In genomic region chr11:61771995-61772455, GRCh38 we compare ENCODE assay signal across 15 cellular contexts. TPM values are rescaled to one million over a fixed set of nuclear protein-coding genes. Genes with fewer than 3 reads are reported as not detected.
DNase-seq lines count a peak whose midpoint lies in the region; ATAC-seq, FAIRE-seq and TF ChIP-seq lines count a peak whose summit lies in the region.
"Had no signal": no experiment of that assay in that cellular context is flagged by ENCODE, and none has a peak within 500 bp of the region (broad histone marks: within the 10 kb centered on the region; RNA-seq: fewer than 3 reads in every experiment).

No MANE protein-coding gene starts in this region.

- H3K4me1 ChIP-seq in HepG2 (ENCODE audit: insufficient read depth, low read length): peaks cover 59% of the 10 kb centered on the region
- peaks cover 0 to 26% (median 6%) of the 10 kb centered on the region in 4 donors for H3K4me1 ChIP-seq in right lobe of liver
- no peaks in the 10 kb centered on the region for H3K4me1 ChIP-seq in mesendoderm (ENCODE audit: control insufficient read depth, low read depth, low read length)
- H3K4me1 ChIP-seq in uterus: peaks cover 0 to 4% of the 10 kb centered on the region in 2 donors

- in situ Hi-C loops in HepG2 (cut with HindIII; ENCODE audit: extremely low pct_ligation_motif_present, low pct_unique_long_range_greater_than_20kb): no loop called here

- no peaks in the 10 kb centered on the region for H3K9me3 ChIP-seq in HepG2 (ENCODE audit: low read length)
- no peaks in the 10 kb centered on the region for H3K9me3 ChIP-seq in right lobe of liver
- no peaks in the 10 kb centered on the region for H3K9me3 ChIP-seq in uterus
- H3K9me3 ChIP-seq: Peyer's patch, tibial artery had no signal

- no peaks in the 10 kb centered on the region; a peak in 1 of 5 replicates for H3K27me3 ChIP-seq in HepG2 (ENCODE audit: control insufficient read depth in 1 of 2, insufficient read depth in 2 of 2, low read length in 2 of 2)
- H3K27me3 ChIP-seq in right lobe of liver: no peaks in the 10 kb centered on the region
- H3K27me3 ChIP-seq in mesendoderm (ENCODE audit: insufficient read depth, low read length, poor library complexity): no peaks in the 10 kb centered on the region
- H3K27me3 ChIP-seq in uterus: no peaks in the 10 kb centered on the region
- H3K27me3 ChIP-seq: Peyer's patch had no signal

- H3K9ac ChIP-seq in HepG2 (ENCODE audit: insufficient read depth, low read depth, low read length) (no peak overlapping the region), mesendoderm (ENCODE audit: low read length) (peak overlapping the region; percentile 20)

- WGBS in HepG2 (ENCODE audit: low lambda C conversion rate): 100% methylated on average over 1 of the region's 7 CpGs
- WGBS in right lobe of liver (ENCODE audit: insufficient coverage, low coverage, low lambda C conversion rate, missing lambda C conversion rate): no CpG with 5 or more reads among the region's 7 CpGs
- no CpG with 5 or more reads among the region's 7 CpGs for WGBS in mesendoderm (ENCODE audit: extremely low coverage, insufficient coverage, low lambda C conversion rate)

- CTCF ChIA-PET in HepG2 (lab: Yijun Ruan, JAX; ENCODE audit: low intra/inter-chr PET ratio, low total read pairs): no interaction called here

- DNase-seq in HepG2 (ENCODE audit: low spot score): no peak
- DNase-seq in right lobe of liver: no peak
- peak; percentile 28 for DNase-seq in astrocyte of the hippocampus (ENCODE audit: low read depth, low spot score)
- DNase-seq in mesendoderm: peak; percentile 83
- no peak for DNase-seq in uterus
- DNase-seq in stimulated activated CD4-positive, alpha-beta T cell treated with anti-CD3 and anti-CD28 coated beads, Interleukin-4, amount 100 ng/mL, for 4 hours: no peak
- no peak for DNase-seq in caudate nucleus (lab: John Stamatoyannopoulos, UW)
- DNase-seq in posterior cingulate gyrus: no peak
- DNase-seq: activated T-cell treated with anti-CD3 and anti-CD28 coated beads, Interleukin-2, amount 50 U/mL, for 1 hour; glutamatergic neuron; left cardiac atrium; NCI-H187; NCI-H526 treated with DMSO at 0.1 percent for 48 hours; Peyer's patch; tibial artery had no signal

- H3K56ac ChIP-seq in mesendoderm (ENCODE audit: low read length): peak overlapping the region; percentile 65

- no TSS peak for BruUV-seq in HepG2 (replicated peaks; lab: Mats Ljungman, UMichigan)

- TF ChIP-seq CTCF in HepG2 (CRISPR knock-in tag; IDR thresholded peaks at IDR 0.05) (no peak), right lobe of liver (IDR thresholded peaks at IDR 0.05) (no peak), uterus (IDR thresholded peaks at IDR 0.05) (no peak)

- peak overlapping the region; percentile 15 for H3K23ac ChIP-seq in mesendoderm (ENCODE audit: low read length)

- no peaks in the 10 kb centered on the region for H4K20me1 ChIP-seq in HepG2 (ENCODE audit: insufficient read depth, low read length)

- H2BK15ac ChIP-seq in mesendoderm (replicated peaks; ENCODE audit: low read depth): no peak overlapping the region

- no peak for FAIRE-seq in HepG2 (lab: Jason Lieb, UNC)

- H2BK120ac ChIP-seq in mesendoderm (ENCODE audit: low read depth, low read length): no peak overlapping the region

- H3K4ac ChIP-seq in mesendoderm (ENCODE audit: low read depth, low read length): no peak overlapping the region

- intact Hi-C loops in HepG2 (cut with micrococcal nuclease; ENCODE audit: unreplicated experiment) (no loop called here), right lobe of liver (cut with DNase I) (no loop called here), uterus (cut with DNase I; ENCODE audit: low total_unique reads) (no loop called here), posterior cingulate gyrus (cut with DNase I) (no loop called here)

- H4K8ac ChIP-seq in mesendoderm (ENCODE audit: low read depth, low read length): no peak overlapping the region

- no peak for TF ChIP-seq RAD21 in HepG2 (CRISPR knock-in tag; IDR thresholded peaks at IDR 0.05)

- TF ChIP-seq POLR2A in HepG2 (IDR thresholded peaks at IDR 0.05; ENCODE audit: insufficient read depth in 1 of 2, low read depth in 2 of 2, low read length in 2 of 2) (no peak), right lobe of liver (IDR thresholded peaks at IDR 0.05) (no peak), uterus (IDR thresholded peaks at IDR 0.05) (no peak)

- H2BK5ac ChIP-seq in mesendoderm (ENCODE audit: low read length): no peak overlapping the region

- ATAC-seq in HepG2: no peak
- ATAC-seq in right lobe of liver: no peak

- no peak overlapping the region for H2AK5ac ChIP-seq in mesendoderm (ENCODE audit: low read length)

- no peak overlapping the region for H3K18ac ChIP-seq in mesendoderm (ENCODE audit: low read length)

- H2AFZ ChIP-seq in HepG2 (ENCODE audit: low read length): no peak overlapping the region

- no peaks in the 10 kb centered on the region for H3K79me1 ChIP-seq in mesendoderm (ENCODE audit: low read length)

- H3K27ac ChIP-seq in HepG2 (ENCODE audit: extremely low read length, insufficient read depth, low read length) (peak overlapping the region; percentile 4), right lobe of liver (no peak overlapping the region), mesendoderm (ENCODE audit: low read depth, low read length) (no peak overlapping the region), uterus (peak overlapping the region; percentile 50 to 80), caudate nucleus (ENCODE audit: low read depth, low read length) (no peak overlapping the region)
- H3K27ac ChIP-seq: Peyer's patch, tibial artery had no signal

- POLR2A ChIA-PET in HepG2 (lab: Yijun Ruan, JAX): interaction anchor here (1.4 to 1.6 kb wide), 2 partner anchors 20 to 23 kb away, joined by 4 to 13 read pairs; partner anchors contain the start of gene TMEM258

- H3K4me3 ChIP-seq in HepG2 (replicated peaks in 1 of 3; ENCODE audit: insufficient read depth in 1 of 3, low read depth in 2 of 3, low read length in 3 of 3) (no peak overlapping the region), right lobe of liver (no peak overlapping the region), mesendoderm (ENCODE audit: low read length) (no peak overlapping the region), uterus (no peak overlapping the region)
- H3K4me3 ChIP-seq: Peyer's patch, tibial artery had no signal

- H3K79me2 ChIP-seq in HepG2 (ENCODE audit: insufficient read depth, low read length) (no peaks in the 10 kb centered on the region), mesendoderm (ENCODE audit: control insufficient read depth, insufficient read depth, low read length) (no peaks in the 10 kb centered on the region)

- H3K36me3 ChIP-seq in HepG2 (replicated peaks in 1 of 2; ENCODE audit: control insufficient read depth in 1 of 2, insufficient read depth in 2 of 2, low read length in 2 of 2) (peaks cover 6 to 8% of the 10 kb centered on the region in 2 experiments; a peak in 4 of 5 replicates), right lobe of liver (no peaks in the 10 kb centered on the region), mesendoderm (ENCODE audit: control insufficient read depth, insufficient read depth, low read length) (no peaks in the 10 kb centered on the region), uterus (no peaks in the 10 kb centered on the region)
- H3K36me3 ChIP-seq: tibial artery had no signal

- H4K5ac ChIP-seq in mesendoderm (ENCODE audit: low read length): no peak overlapping the region

- TF ChIP-seq EP300 in HepG2 (IDR thresholded peaks at IDR 0.05; ENCODE audit: low read depth in 2 of 2, low read length in 2 of 2) (no peak), HepG2 (CRISPR knock-in tag; IDR thresholded peaks at IDR 0.05; ENCODE audit: borderline replicate concordance) (no peak)

- H3K4me2 ChIP-seq in HepG2 (ENCODE audit: low read depth, low read length): peak overlapping the region; percentile 7; the same call in 1 of the 2 replicates
- H3K4me2 ChIP-seq in mesendoderm (ENCODE audit: low read length): no peak overlapping the region

RNA-seq across cellular contexts. Expression of gene MYRF, which starts 19.6 kb away (rescaled TPM):
- 7.9 and 10.2 TPM in 2 replicates for total RNA-seq in HepG2 (2016; rRNA removed; fragmentation: Illumina TruSeq; extraction: Trizol)
- total RNA-seq in HepG2 (2016; cell fraction: cytosol; rRNA removed; fragmentation: Illumina TruSeq; extraction: Trizol; ENCODE audit: low read depth): 6.6 and 7.4 TPM in 2 replicates
- total RNA-seq in HepG2 (2016; cell fraction: insoluble cytoplasmic fraction; rRNA removed; fragmentation: Illumina TruSeq; extraction: Trizol): 6.8 and 10.3 TPM in 2 replicates
- total RNA-seq in HepG2 (2016; cell fraction: membrane; rRNA removed; fragmentation: Illumina TruSeq; extraction: Trizol): 8.2 and 8.5 TPM in 2 replicates
- 16.7 and 20.6 TPM in 2 replicates for total RNA-seq in HepG2 (2016; cell fraction: nucleus; rRNA removed; fragmentation: Illumina TruSeq; extraction: Trizol)
- polyA plus RNA-seq in HepG2 (2011; rRNA removed): 25.9 and 33.2 TPM in 2 replicates
- polyA plus RNA-seq in HepG2 (2011; cell fraction: cytosol; rRNA removed): 17.4 and 19.1 TPM in 2 replicates
- polyA plus RNA-seq in HepG2 (2011; cell fraction: nucleus; rRNA removed): 140 and 154 TPM in 2 replicates
- 27.5 and 41.4 TPM in 2 replicates for polyA plus RNA-seq in HepG2 (2012)
- 1.8 and 2.1 TPM in 2 replicates for polyA plus RNA-seq in HepG2 (2016; cell fraction: cytosol; fragmentation: Illumina TruSeq; extraction: Trizol; ENCODE audit: low read depth)
- 12.8 and 17.2 TPM in 2 replicates for polyA plus RNA-seq in HepG2 (2016; cell fraction: insoluble cytoplasmic fraction; fragmentation: Illumina TruSeq; extraction: Trizol; ENCODE audit: low read depth)
- 5.7 and 6.2 TPM in 2 replicates for polyA plus RNA-seq in HepG2 (2016; cell fraction: membrane; fragmentation: Illumina TruSeq; extraction: Trizol; ENCODE audit: low read depth)
- polyA plus RNA-seq in HepG2 (2016; cell fraction: nucleus; fragmentation: Illumina TruSeq; extraction: Trizol; ENCODE audit: insufficient read depth, low read depth): 69.8 and 76.1 TPM in 2 replicates
- polyA minus RNA-seq in HepG2 (2011; rRNA and poly(A)+ RNA removed; ENCODE audit: low replicate concordance): 2.9 and 52.2 TPM in 2 replicates
- polyA minus RNA-seq in HepG2 (2011; cell fraction: cytosol; rRNA and poly(A)+ RNA removed): 27.3 and 36.7 TPM in 2 replicates
- polyA minus RNA-seq in HepG2 (2011; cell fraction: nucleus; rRNA and poly(A)+ RNA removed): 39.0 and 39.4 TPM in 2 replicates
- 10 to 100 TPM in 5 of 6 experiments, 1 to 10 TPM in 1; 7.6 to 16.4 (median 11.6) TPM for total RNA-seq in right lobe of liver
- 3.0 TPM for polyA plus RNA-seq in mesendoderm (2013, experiment 1 of 2)
- 2.6 TPM for polyA plus RNA-seq in mesendoderm (2013, experiment 2 of 2)
- total RNA-seq in uterus: 100 to 1,000 TPM in 1 of 4 donors, 10 to 100 TPM in 2, 1 to 10 TPM in 1; 6.4 to 106 (median 12.7) TPM

RNA-seq across cellular contexts. Expression of gene TMEM258, which starts 20.4 kb away (rescaled TPM):
- total RNA-seq in HepG2 (2016; rRNA removed; fragmentation: Illumina TruSeq; extraction: Trizol) (164 and 175 TPM in 2 replicates), right lobe of liver (10 to 100 TPM; 31.6 to 74.5 (median 55.3) TPM), uterus (10 to 100 TPM; 14.6 to 96.9 (median 38.7) TPM)
- total RNA-seq in HepG2 (2016; cell fraction: cytosol; rRNA removed; fragmentation: Illumina TruSeq; extraction: Trizol; ENCODE audit: low read depth): 124 and 186 TPM in 2 replicates
- total RNA-seq in HepG2 (2016; cell fraction: insoluble cytoplasmic fraction; rRNA removed; fragmentation: Illumina TruSeq; extraction: Trizol): 157 and 180 TPM in 2 replicates
- total RNA-seq in HepG2 (2016; cell fraction: membrane; rRNA removed; fragmentation: Illumina TruSeq; extraction: Trizol): 166 and 206 TPM in 2 replicates
- total RNA-seq in HepG2 (2016; cell fraction: nucleus; rRNA removed; fragmentation: Illumina TruSeq; extraction: Trizol): 83.5 and 96.3 TPM in 2 replicates
- 363 and 424 TPM in 2 replicates for polyA plus RNA-seq in HepG2 (2011; rRNA removed)
- polyA plus RNA-seq in HepG2 (2011; cell fraction: cytosol; rRNA removed): 333 and 381 TPM in 2 replicates
- polyA plus RNA-seq in HepG2 (2011; cell fraction: nucleus; rRNA removed): 70.6 and 77.2 TPM in 2 replicates
- polyA plus RNA-seq in HepG2 (2012): 225 and 301 TPM in 2 replicates
- polyA plus RNA-seq in HepG2 (2016; cell fraction: cytosol; fragmentation: Illumina TruSeq; extraction: Trizol; ENCODE audit: low read depth): 181 and 226 TPM in 2 replicates
- polyA plus RNA-seq in HepG2 (2016; cell fraction: insoluble cytoplasmic fraction; fragmentation: Illumina TruSeq; extraction: Trizol; ENCODE audit: low read depth): 187 and 188 TPM in 2 replicates
- 185 and 215 TPM in 2 replicates for polyA plus RNA-seq in HepG2 (2016; cell fraction: membrane; fragmentation: Illumina TruSeq; extraction: Trizol; ENCODE audit: low read depth)
- polyA plus RNA-seq in HepG2 (2016; cell fraction: nucleus; fragmentation: Illumina TruSeq; extraction: Trizol; ENCODE audit: insufficient read depth, low read depth): 173 and 175 TPM in 2 replicates
- 153 and 413 TPM in 2 replicates for polyA minus RNA-seq in HepG2 (2011; rRNA and poly(A)+ RNA removed; ENCODE audit: low replicate concordance)
- polyA minus RNA-seq in HepG2 (2011; cell fraction: cytosol; rRNA and poly(A)+ RNA removed): 79.2 and 82.2 TPM in 2 replicates
- polyA minus RNA-seq in HepG2 (2011; cell fraction: nucleus; rRNA and poly(A)+ RNA removed): 54.3 and 55.7 TPM in 2 replicates
- polyA plus RNA-seq in mesendoderm (2013, experiment 1 of 2): 285 TPM
- 285 TPM for polyA plus RNA-seq in mesendoderm (2013, experiment 2 of 2)

RNA-seq across cellular contexts. Expression of gene FEN1, which starts 20.7 kb away (rescaled TPM):
- total RNA-seq in HepG2 (2016; rRNA removed; fragmentation: Illumina TruSeq; extraction: Trizol) (102 and 116 TPM in 2 replicates), right lobe of liver (10 to 100 TPM in 2 of 6 experiments, 1 to 10 TPM in 4; 4.0 to 13.3 (median 5.4) TPM), uterus (10 to 100 TPM in 1 of 4 donors, 1 to 10 TPM in 2, under 1 TPM in 1; 0.77 to 19.4 (median 6.8) TPM)
- 9.9 and 12.9 TPM in 2 replicates for total RNA-seq in HepG2 (2016; cell fraction: cytosol; rRNA removed; fragmentation: Illumina TruSeq; extraction: Trizol; ENCODE audit: low read depth)
- total RNA-seq in HepG2 (2016; cell fraction: insoluble cytoplasmic fraction; rRNA removed; fragmentation: Illumina TruSeq; extraction: Trizol): 103 and 117 TPM in 2 replicates
- 25.3 and 31.0 TPM in 2 replicates for total RNA-seq in HepG2 (2016; cell fraction: membrane; rRNA removed; fragmentation: Illumina TruSeq; extraction: Trizol)
- total RNA-seq in HepG2 (2016; cell fraction: nucleus; rRNA removed; fragmentation: Illumina TruSeq; extraction: Trizol): 47.5 and 54.1 TPM in 2 replicates
- 10.9 and 12.4 TPM in 2 replicates for polyA plus RNA-seq in HepG2 (2011; rRNA removed)
- 11.9 and 14.6 TPM in 2 replicates for polyA plus RNA-seq in HepG2 (2011; cell fraction: cytosol; rRNA removed)
- 4.0 and 5.3 TPM in 2 replicates for polyA plus RNA-seq in HepG2 (2011; cell fraction: nucleus; rRNA removed)
- polyA plus RNA-seq in HepG2 (2012): 11.2 and 20.0 TPM in 2 replicates
- 5.2 and 7.1 TPM in 2 replicates for polyA plus RNA-seq in HepG2 (2016; cell fraction: cytosol; fragmentation: Illumina TruSeq; extraction: Trizol; ENCODE audit: low read depth)
- 94.2 and 98.7 TPM in 2 replicates for polyA plus RNA-seq in HepG2 (2016; cell fraction: insoluble cytoplasmic fraction; fragmentation: Illumina TruSeq; extraction: Trizol; ENCODE audit: low read depth)
- polyA plus RNA-seq in HepG2 (2016; cell fraction: membrane; fragmentation: Illumina TruSeq; extraction: Trizol; ENCODE audit: low read depth): 12.2 and 15.7 TPM in 2 replicates
- 60.2 and 63.1 TPM in 2 replicates for polyA plus RNA-seq in HepG2 (2016; cell fraction: nucleus; fragmentation: Illumina TruSeq; extraction: Trizol; ENCODE audit: insufficient read depth, low read depth)
- 25.3 and 218 TPM in 2 replicates for polyA minus RNA-seq in HepG2 (2011; rRNA and poly(A)+ RNA removed; ENCODE audit: low replicate concordance)
- 7.6 and 10.2 TPM in 2 replicates for polyA minus RNA-seq in HepG2 (2011; cell fraction: cytosol; rRNA and poly(A)+ RNA removed)
- polyA minus RNA-seq in HepG2 (2011; cell fraction: nucleus; rRNA and poly(A)+ RNA removed): 10.8 and 11.8 TPM in 2 replicates
- polyA plus RNA-seq in mesendoderm (2013, experiment 1 of 2): 74.6 TPM
- polyA plus RNA-seq in mesendoderm (2013, experiment 2 of 2): 75.1 TPM

RNA-seq across cellular contexts. Expression of gene FADS1, which starts 44.8 kb away (rescaled TPM):
- 65.8 and 108 TPM in 2 replicates for total RNA-seq in HepG2 (2016; rRNA removed; fragmentation: Illumina TruSeq; extraction: Trizol)
- total RNA-seq in HepG2 (2016; cell fraction: cytosol; rRNA removed; fragmentation: Illumina TruSeq; extraction: Trizol; ENCODE audit: low read depth): 28.4 and 32.7 TPM in 2 replicates
- 63.3 and 108 TPM in 2 replicates for total RNA-seq in HepG2 (2016; cell fraction: insoluble cytoplasmic fraction; rRNA removed; fragmentation: Illumina TruSeq; extraction: Trizol)
- total RNA-seq in HepG2 (2016; cell fraction: membrane; rRNA removed; fragmentation: Illumina TruSeq; extraction: Trizol): 64.5 and 65.2 TPM in 2 replicates
- 91.8 and 110 TPM in 2 replicates for total RNA-seq in HepG2 (2016; cell fraction: nucleus; rRNA removed; fragmentation: Illumina TruSeq; extraction: Trizol)
- 91.8 and 98.4 TPM in 2 replicates for polyA plus RNA-seq in HepG2 (2011; rRNA removed)
- 80.8 and 110 TPM in 2 replicates for polyA plus RNA-seq in HepG2 (2011; cell fraction: cytosol; rRNA removed)
- 56.1 and 66.5 TPM in 2 replicates for polyA plus RNA-seq in HepG2 (2011; cell fraction: nucleus; rRNA removed)
- polyA plus RNA-seq in HepG2 (2012): 70.6 and 81.6 TPM in 2 replicates
- 18.4 and 22.5 TPM in 2 replicates for polyA plus RNA-seq in HepG2 (2016; cell fraction: cytosol; fragmentation: Illumina TruSeq; extraction: Trizol; ENCODE audit: low read depth)
- 56.1 and 57.8 TPM in 2 replicates for polyA plus RNA-seq in HepG2 (2016; cell fraction: insoluble cytoplasmic fraction; fragmentation: Illumina TruSeq; extraction: Trizol; ENCODE audit: low read depth)
- 34.4 and 36.5 TPM in 2 replicates for polyA plus RNA-seq in HepG2 (2016; cell fraction: membrane; fragmentation: Illumina TruSeq; extraction: Trizol; ENCODE audit: low read depth)
- polyA plus RNA-seq in HepG2 (2016; cell fraction: nucleus; fragmentation: Illumina TruSeq; extraction: Trizol; ENCODE audit: insufficient read depth, low read depth): 134 TPM in 2 replicates
- polyA minus RNA-seq in HepG2 (2011; rRNA and poly(A)+ RNA removed; ENCODE audit: low replicate concordance): 305 and 789 TPM in 2 replicates
- 108 and 118 TPM in 2 replicates for polyA minus RNA-seq in HepG2 (2011; cell fraction: cytosol; rRNA and poly(A)+ RNA removed)
- 63.0 and 82.7 TPM in 2 replicates for polyA minus RNA-seq in HepG2 (2011; cell fraction: nucleus; rRNA and poly(A)+ RNA removed)
- 10 to 100 TPM; 18.3 to 87.6 (median 34.8) TPM for total RNA-seq in right lobe of liver
- polyA plus RNA-seq in mesendoderm (2013, experiment 1 of 2): 104 TPM
- 102 TPM for polyA plus RNA-seq in mesendoderm (2013, experiment 2 of 2)
- 10 to 100 TPM; 23.8 to 57.1 (median 38.3) TPM for total RNA-seq in uterus

RNA-seq across cellular contexts. Expression of gene FADS2, which starts 56.1 kb away (rescaled TPM):
- 54.7 and 124 TPM in 2 replicates for total RNA-seq in HepG2 (2016; rRNA removed; fragmentation: Illumina TruSeq; extraction: Trizol)
- 17.6 and 17.8 TPM in 2 replicates for total RNA-seq in HepG2 (2016; cell fraction: cytosol; rRNA removed; fragmentation: Illumina TruSeq; extraction: Trizol; ENCODE audit: low read depth)
- 51.3 and 120 TPM in 2 replicates for total RNA-seq in HepG2 (2016; cell fraction: insoluble cytoplasmic fraction; rRNA removed; fragmentation: Illumina TruSeq; extraction: Trizol)
- 42.1 and 45.1 TPM in 2 replicates for total RNA-seq in HepG2 (2016; cell fraction: membrane; rRNA removed; fragmentation: Illumina TruSeq; extraction: Trizol)
- total RNA-seq in HepG2 (2016; cell fraction: nucleus; rRNA removed; fragmentation: Illumina TruSeq; extraction: Trizol): 103 and 115 TPM in 2 replicates
- polyA plus RNA-seq in HepG2 (2011; rRNA removed): 90.1 and 125 TPM in 2 replicates
- polyA plus RNA-seq in HepG2 (2011; cell fraction: cytosol; rRNA removed): 66.9 and 93.5 TPM in 2 replicates
- 77.8 and 97.6 TPM in 2 replicates for polyA plus RNA-seq in HepG2 (2011; cell fraction: nucleus; rRNA removed)
- polyA plus RNA-seq in HepG2 (2012): 111 and 112 TPM in 2 replicates
- polyA plus RNA-seq in HepG2 (2016; cell fraction: cytosol; fragmentation: Illumina TruSeq; extraction: Trizol; ENCODE audit: low read depth): 16.3 and 18.5 TPM in 2 replicates
- 43.7 and 53.6 TPM in 2 replicates for polyA plus RNA-seq in HepG2 (2016; cell fraction: insoluble cytoplasmic fraction; fragmentation: Illumina TruSeq; extraction: Trizol; ENCODE audit: low read depth)
- 27.1 and 32.3 TPM in 2 replicates for polyA plus RNA-seq in HepG2 (2016; cell fraction: membrane; fragmentation: Illumina TruSeq; extraction: Trizol; ENCODE audit: low read depth)
- 153 and 164 TPM in 2 replicates for polyA plus RNA-seq in HepG2 (2016; cell fraction: nucleus; fragmentation: Illumina TruSeq; extraction: Trizol; ENCODE audit: insufficient read depth, low read depth)
- polyA minus RNA-seq in HepG2 (2011; rRNA and poly(A)+ RNA removed; ENCODE audit: low replicate concordance): 240 and 324 TPM in 2 replicates
- 65.5 and 71.3 TPM in 2 replicates for polyA minus RNA-seq in HepG2 (2011; cell fraction: cytosol; rRNA and poly(A)+ RNA removed)
- polyA minus RNA-seq in HepG2 (2011; cell fraction: nucleus; rRNA and poly(A)+ RNA removed): 23.2 and 36.6 TPM in 2 replicates
- 100 to 1,000 TPM in 4 of 6 experiments, 1 to 10 TPM in 2; 4.2 to 166 (median 110) TPM for total RNA-seq in right lobe of liver
- polyA plus RNA-seq in mesendoderm (2013, experiment 1 of 2): 493 TPM
- polyA plus RNA-seq in mesendoderm (2013, experiment 2 of 2): 506 TPM
- total RNA-seq in uterus: 100 to 1,000 TPM in 2 of 4 donors, 10 to 100 TPM in 2; 13.5 to 117 (median 84.9) TPM

Comparison
In these comparisons a context has a peak if more than half of its experiments do, and no peak if none do; other contexts are left out.
1. H3K27ac ChIP-seq: peak in HepG2 (single experiment) and uterus (2 of 2); none in right lobe of liver (0 of 3), mesendoderm (single experiment) and caudate nucleus (single experiment).
2. DNase-seq: peak in astrocyte of the hippocampus (single experiment) and mesendoderm (single experiment); none in HepG2 (single experiment), right lobe of liver (0 of 3), uterus (0 of 2), stimulated activated CD4-positive, alpha-beta T cell treated with anti-CD3 and anti-CD28 coated beads, Interleukin-4, amount 100 ng/mL, for 4 hours (0 of 2), caudate nucleus (0 of 61) and posterior cingulate gyrus (0 of 10).